Comparison of ENCODE assay signal across 15 cellular contexts in the genomic region with DNA sequence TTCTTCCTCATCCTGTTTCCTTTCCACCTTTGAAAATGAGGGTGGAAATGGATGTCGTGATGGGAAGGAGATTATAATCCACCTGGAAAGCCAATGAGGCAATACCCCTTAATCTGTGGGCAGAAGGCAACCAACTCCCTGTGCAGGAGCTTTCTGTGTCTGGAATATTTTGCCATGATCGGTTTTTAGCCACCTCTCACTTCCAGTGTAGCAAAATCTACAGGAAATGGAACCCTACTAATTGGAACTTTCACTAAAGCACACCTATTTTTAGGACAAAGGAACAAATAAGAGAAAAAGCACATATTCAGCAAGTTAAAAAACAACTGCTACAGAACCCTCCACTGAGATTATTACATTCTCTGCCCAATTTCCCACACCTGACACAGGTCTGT.
"Had no signal": no experiment of that assay in that cellular context is flagged by ENCODE, and none has a peak within 500 bp of the region (broad histone marks: within the 10 kb centered on the region; RNA-seq: fewer than 3 reads in every experiment).

No MANE protein-coding gene starts in this region.

- H3K27ac ChIP-seq: colonic mucosa, hepatocyte, neutrophil, psoas muscle had no signal

- H3K27me3 ChIP-seq: colonic mucosa, hepatocyte, neutrophil had no signal

- H3K9me3 ChIP-seq: colonic mucosa, mucosa of descending colon, neutrophil, psoas muscle had no signal

- H3K36me3 ChIP-seq: colonic mucosa, neutrophil had no signal

- H3K4me2 ChIP-seq: hepatocyte had no signal

- DNase-seq: colonic mucosa; foreskin melanocyte; head of caudate nucleus; kidney; left colon; mammary epithelial cell; mucosa of descending colon; naive thymus-derived CD8-positive, alpha-beta T cell; psoas muscle; retina; stimulated activated CD4-positive, alpha-beta T cell treated with anti-CD3 and anti-CD28 coated beads, Interleukin-2, amount 100 ng/mL, for 24 hours; stimulated activated naive CD4-positive, alpha-beta T cell treated with Interleukin-2 at 50 U/mL for 16 hours; trophoblast cell had no signal

- H3K9me3 Mint-ChIP-seq: naive thymus-derived CD8-positive, alpha-beta T cell had no signal

- H3K4me3 ChIP-seq: colonic mucosa, hepatocyte, mucosa of descending colon, psoas muscle had no signal

- H3K4me1 ChIP-seq: colonic mucosa had no signal

- H3K27me3 Mint-ChIP-seq: naive thymus-derived CD8-positive, alpha-beta T cell had no signal

- H3K27ac Mint-ChIP-seq: naive thymus-derived CD8-positive, alpha-beta T cell had no signal

- H3K4me3 Mint-ChIP-seq: naive thymus-derived CD8-positive, alpha-beta T cell had no signal
